10 cellular contexts compared by ENCODE assay signal in the genomic region with DNA sequence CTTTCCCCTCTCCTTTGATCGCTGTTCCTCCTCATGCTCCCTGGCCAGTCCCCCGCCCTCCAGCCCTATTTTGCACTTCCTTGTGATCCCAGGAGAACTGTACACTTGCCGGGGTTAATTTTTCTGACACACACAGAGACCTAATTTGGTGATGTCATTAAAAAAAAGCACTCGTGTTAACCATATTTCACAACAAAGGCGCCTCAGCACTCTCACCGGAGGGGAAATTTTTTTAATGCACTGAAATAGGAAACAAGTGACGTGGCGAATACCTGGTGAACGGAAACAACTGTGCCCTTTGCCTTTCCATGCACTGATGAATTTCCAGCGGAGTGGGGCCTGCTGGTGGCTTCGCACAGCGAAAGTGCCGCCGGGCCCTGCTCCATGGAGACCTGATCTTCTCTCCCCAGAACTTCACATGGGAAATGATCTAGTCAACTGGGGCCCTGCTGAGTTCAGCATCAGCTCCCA. TPM values are rescaled to one million over a fixed set of nuclear protein-coding genes. Genes with fewer than 3 reads are reported as not detected.
A peak's percentile ranks its signal among the peaks of the same experiment; 100 is the strongest.
DNase-seq lines count a peak whose midpoint lies in the region; ATAC-seq and TF ChIP-seq lines count a peak whose summit lies in the region.
"Had no signal": no experiment of that assay in that cellular context is flagged by ENCODE, and none has a peak within 500 bp of the region (broad histone marks: within the 10 kb centered on the region; RNA-seq: fewer than 3 reads in every experiment).

No MANE protein-coding gene starts in this region.

- no peak for ATAC-seq in HG03196 (IDR thresholded peaks at IDR 0.05; ENCODE audit: unreplicated experiment)
- ATAC-seq in GM19452 (IDR thresholded peaks at IDR 0.05; ENCODE audit: unreplicated experiment) = no peak

- CTCF ChIA-PET in GM10248 (lab: Yijun Ruan, JAX) = interaction anchor here (1.1 to 2.8 kb wide), 4 partner anchors 12 to 125 kb away, joined by 3 to 18 read pairs (median 6); no protein-coding TSS in a partner anchor

- DNase-seq in GM10248 (ENCODE audit: extremely low spot score) (peak; percentile 48), T-helper 1 cell (peak; percentile 35 to 67 (median 60)), HT-29 (ENCODE audit: low spot score) (no peak), RPMI8226 (no peak)
- peak; percentile 67 for DNase-seq in activated naive CD4-positive, alpha-beta T cell treated with anti-CD3 and anti-CD28 coated beads, Interleukin-2, amount 50 U/mL, for 16 hours
- DNase-seq in stimulated activated CD4-positive, alpha-beta T cell treated with anti-CD3 and anti-CD28 coated beads, Interleukin-12 subunit alpha, Interleukin-12 subunit beta, amount 100 ng/mL, for 24 hours (ENCODE audit: low read depth in 2 of 2) = peak; percentile 50 to 56
- DNase-seq: right lobe of liver had no signal

- no peak for TF ChIP-seq CTCF in GM10248 (IDR thresholded peaks at IDR 0.05; ENCODE audit: control extremely low read depth, extremely low read depth, low read depth, missing control alignments)

- POLR2A ChIA-PET in GM10248 (lab: Yijun Ruan, JAX) = no interaction called here

RNA-seq across cellular contexts. Expression of gene TAGAP, which starts 53.9 kb away (rescaled TPM):
- total RNA-seq in HT-29 (2014; rRNA removed; shearing (Covaris generic)) = 0.08 TPM in 1 of 2 replicates, not detected in the other
- total RNA-seq: fibroblast of villous mesenchyme had no signal

Comparison
In these comparisons a context has a peak if more than half of its experiments do, and no peak if none do; other contexts are left out.
1. DNase-seq: peak in GM10248 (single experiment), T-helper 1 cell (5 of 5), activated naive CD4-positive, alpha-beta T cell treated with anti-CD3 and anti-CD28 coated beads, Interleukin-2, amount 50 U/mL, for 16 hours (single experiment) and stimulated activated CD4-positive, alpha-beta T cell treated with anti-CD3 and anti-CD28 coated beads, Interleukin-12 subunit alpha, Interleukin-12 subunit beta, amount 100 ng/mL, for 24 hours (2 of 2); none in HT-29 (single experiment) and RPMI8226 (single experiment).